ENCODE assay signal across 1 cellular context in the genomic region with DNA sequence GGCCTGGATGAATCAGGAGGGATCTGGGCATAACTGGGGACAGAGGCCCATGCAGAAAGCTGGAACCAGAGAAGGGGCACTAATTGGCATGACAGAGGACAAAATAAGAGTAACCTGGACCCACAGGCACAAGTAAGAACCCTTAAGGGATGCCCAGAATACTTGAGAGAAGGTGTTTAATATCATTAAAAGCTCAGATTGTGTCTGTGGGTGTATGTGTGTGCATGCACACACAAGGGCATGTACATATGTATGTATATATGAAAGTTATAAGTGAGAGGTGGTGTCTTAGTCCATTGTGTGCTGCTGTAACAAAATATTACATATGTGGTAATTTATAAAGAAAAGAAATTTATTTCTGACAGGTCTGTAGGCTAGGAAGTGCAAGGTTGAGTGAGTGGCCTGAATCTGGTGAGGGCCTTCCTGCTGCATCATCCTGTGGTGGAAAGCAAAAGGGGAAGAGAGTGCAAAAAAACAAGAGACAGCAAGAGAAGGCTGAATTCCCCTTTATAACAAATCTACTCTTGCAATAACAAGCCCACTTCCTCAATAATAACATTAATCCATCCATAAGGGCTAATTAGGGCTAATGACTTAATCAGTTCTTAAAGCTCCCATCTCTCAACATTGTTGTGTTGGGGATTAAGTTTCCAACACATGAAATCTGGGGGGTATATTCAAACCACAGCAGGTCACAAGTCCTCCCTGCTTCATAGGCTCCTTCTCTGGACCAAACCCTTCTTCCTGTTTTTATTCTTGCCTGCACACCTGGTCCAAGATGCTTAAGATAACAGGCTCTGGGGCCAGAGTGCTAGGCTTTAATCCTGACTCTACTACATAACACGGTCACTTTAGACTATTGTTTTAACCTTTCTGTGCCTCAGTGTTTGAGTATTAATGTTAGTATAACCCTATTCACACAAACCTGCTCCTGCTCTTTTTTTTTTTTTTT.
TF ChIP-seq lines count a peak whose summit lies in the region.

No MANE protein-coding gene starts in this region.

TF ChIP-seq in GM23338, 12 proteins besides CTCF, POLR2A, EP300 and RAD21 (continued from another document):
- TF ChIP-seq, protein P1, sequence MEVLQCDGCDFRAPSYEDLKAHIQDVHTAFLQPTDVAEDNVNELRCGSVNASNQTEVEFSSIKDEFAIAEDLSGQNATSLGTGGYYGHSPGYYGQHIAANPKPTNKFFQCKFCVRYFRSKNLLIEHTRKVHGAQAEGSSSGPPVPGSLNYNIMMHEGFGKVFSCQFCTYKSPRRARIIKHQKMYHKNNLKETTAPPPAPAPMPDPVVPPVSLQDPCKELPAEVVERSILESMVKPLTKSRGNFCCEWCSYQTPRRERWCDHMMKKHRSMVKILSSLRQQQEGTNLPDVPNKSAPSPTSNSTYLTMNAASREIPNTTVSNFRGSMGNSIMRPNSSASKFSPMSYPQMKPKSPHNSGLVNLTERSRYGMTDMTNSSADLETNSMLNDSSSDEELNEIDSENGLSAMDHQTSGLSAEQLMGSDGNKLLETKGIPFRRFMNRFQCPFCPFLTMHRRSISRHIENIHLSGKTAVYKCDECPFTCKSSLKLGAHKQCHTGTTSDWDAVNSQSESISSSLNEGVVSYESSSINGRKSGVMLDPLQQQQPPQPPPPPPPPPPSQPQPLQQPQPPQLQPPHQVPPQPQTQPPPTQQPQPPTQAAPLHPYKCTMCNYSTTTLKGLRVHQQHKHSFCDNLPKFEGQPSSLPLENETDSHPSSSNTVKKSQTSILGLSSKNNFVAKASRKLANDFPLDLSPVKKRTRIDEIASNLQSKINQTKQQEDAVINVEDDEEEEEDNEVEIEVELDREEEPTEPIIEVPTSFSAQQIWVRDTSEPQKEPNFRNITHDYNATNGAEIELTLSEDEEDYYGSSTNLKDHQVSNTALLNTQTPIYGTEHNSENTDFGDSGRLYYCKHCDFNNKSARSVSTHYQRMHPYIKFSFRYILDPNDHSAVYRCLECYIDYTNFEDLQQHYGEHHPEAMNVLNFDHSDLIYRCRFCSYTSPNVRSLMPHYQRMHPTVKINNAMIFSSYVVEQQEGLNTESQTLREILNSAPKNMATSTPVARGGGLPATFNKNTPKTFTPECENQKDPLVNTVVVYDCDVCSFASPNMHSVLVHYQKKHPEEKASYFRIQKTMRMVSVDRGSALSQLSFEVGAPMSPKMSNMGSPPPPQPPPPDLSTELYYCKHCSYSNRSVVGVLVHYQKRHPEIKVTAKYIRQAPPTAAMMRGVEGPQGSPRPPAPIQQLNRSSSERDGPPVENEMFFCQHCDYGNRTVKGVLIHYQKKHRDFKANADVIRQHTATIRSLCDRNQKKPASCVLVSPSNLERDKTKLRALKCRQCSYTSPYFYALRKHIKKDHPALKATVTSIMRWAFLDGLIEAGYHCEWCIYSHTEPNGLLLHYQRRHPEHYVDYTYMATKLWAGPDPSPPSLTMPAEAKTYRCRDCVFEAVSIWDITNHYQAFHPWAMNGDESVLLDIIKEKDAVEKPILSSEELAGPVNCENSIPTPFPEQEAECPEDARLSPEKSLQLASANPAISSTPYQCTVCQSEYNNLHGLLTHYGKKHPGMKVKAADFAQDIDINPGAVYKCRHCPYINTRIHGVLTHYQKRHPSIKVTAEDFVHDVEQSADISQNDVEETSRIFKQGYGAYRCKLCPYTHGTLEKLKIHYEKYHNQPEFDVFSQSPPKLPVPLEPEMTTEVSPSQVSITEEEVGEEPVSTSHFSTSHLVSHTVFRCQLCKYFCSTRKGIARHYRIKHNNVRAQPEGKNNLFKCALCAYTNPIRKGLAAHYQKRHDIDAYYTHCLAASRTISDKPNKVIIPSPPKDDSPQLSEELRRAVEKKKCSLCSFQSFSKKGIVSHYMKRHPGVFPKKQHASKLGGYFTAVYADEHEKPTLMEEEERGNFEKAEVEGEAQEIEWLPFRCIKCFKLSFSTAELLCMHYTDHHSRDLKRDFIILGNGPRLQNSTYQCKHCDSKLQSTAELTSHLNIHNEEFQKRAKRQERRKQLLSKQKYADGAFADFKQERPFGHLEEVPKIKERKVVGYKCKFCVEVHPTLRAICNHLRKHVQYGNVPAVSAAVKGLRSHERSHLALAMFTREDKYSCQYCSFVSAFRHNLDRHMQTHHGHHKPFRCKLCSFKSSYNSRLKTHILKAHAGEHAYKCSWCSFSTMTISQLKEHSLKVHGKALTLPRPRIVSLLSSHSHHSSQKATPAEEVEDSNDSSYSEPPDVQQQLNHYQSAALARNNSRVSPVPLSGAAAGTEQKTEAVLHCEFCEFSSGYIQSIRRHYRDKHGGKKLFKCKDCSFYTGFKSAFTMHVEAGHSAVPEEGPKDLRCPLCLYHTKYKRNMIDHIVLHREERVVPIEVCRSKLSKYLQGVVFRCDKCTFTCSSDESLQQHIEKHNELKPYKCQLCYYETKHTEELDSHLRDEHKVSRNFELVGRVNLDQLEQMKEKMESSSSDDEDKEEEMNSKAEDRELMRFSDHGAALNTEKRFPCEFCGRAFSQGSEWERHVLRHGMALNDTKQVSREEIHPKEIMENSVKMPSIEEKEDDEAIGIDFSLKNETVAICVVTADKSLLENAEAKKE (CRISPR knock-in tag; IDR thresholded peaks at IDR 0.05) = no peak
- no peak for TF ChIP-seq ZNF114 (CRISPR knock-in tag; IDR thresholded peaks at IDR 0.05)
- TF ChIP-seq JUNB (IDR thresholded peaks at IDR 0.05; ENCODE audit: unreplicated experiment) = no peak
- no peak for TF ChIP-seq ZNF331 (CRISPR knock-in tag; IDR thresholded peaks at IDR 0.05; ENCODE audit: low read depth)
- no peak for TF ChIP-seq STAT1 (IDR thresholded peaks at IDR 0.05; ENCODE audit: unreplicated experiment)
TF ChIP-seq in GM23338: peak in this region for 0.
